ENCODE assay signal across 9 cellular contexts in genomic region chr1:151238467-151238739, GRCh38. TPM values are rescaled to one million over a fixed set of nuclear protein-coding genes. Genes with fewer than 3 reads are reported as not detected.
DNase-seq lines count a peak whose midpoint lies in the region; ATAC-seq and TF ChIP-seq lines count a peak whose summit lies in the region.
"Had no signal": no experiment of that assay in that cellular context is flagged by ENCODE, and none has a peak within 500 bp of the region (broad histone marks: within the 10 kb centered on the region; RNA-seq: fewer than 3 reads in every experiment).

No MANE protein-coding gene starts in this region.

- DNase-seq in HFF-Myc (ENCODE audit: extremely low read depth, low read depth) (peak; percentile 92), adipocyte (ENCODE audit: low read depth) (peak; percentile 76), glomerular visceral epithelial cell (ENCODE audit: extremely low spot score) (peak; percentile 79), superior temporal gyrus (ENCODE audit: extremely low spot score) (peak; percentile 69), Right ventricle myocardium superior (no peak), NCI-H2196 (lab: John Stamatoyannopoulos, UW; ENCODE audit: unreplicated experiment) (no peak)
- DNase-seq: activated naive CD4-positive, alpha-beta T cell treated with anti-CD3 and anti-CD28 coated beads for 36 hours had no signal

- H3K27me3 ChIP-seq in adipocyte (replicated peaks; ENCODE audit: control insufficient read depth, insufficient read depth, low read length): no peaks in the 10 kb centered on the region

- no peaks in the 10 kb centered on the region for H3K9me3 ChIP-seq in adipocyte (ENCODE audit: control insufficient read depth, low read length)

- no peak for TF ChIP-seq CTCF in HFF-Myc (IDR thresholded peaks at IDR 0.05; ENCODE audit: low read depth, low read length, missing control alignments)

- no peak overlapping the region for H3K9ac ChIP-seq in adipocyte (ENCODE audit: low read length)

- peaks cover 99% of the 10 kb centered on the region for H3K36me3 ChIP-seq in adipocyte (ENCODE audit: control insufficient read depth, insufficient read depth, low read length, severe bottlenecking)

- H3K4me3 ChIP-seq in HFF-Myc (replicated peaks; ENCODE audit: low read depth, low read length) (no peak overlapping the region), adipocyte (ENCODE audit: low read length) (no peak overlapping the region)

- intact Hi-C loops in Right ventricle myocardium superior (cut with DNase I): no loop called here

- peaks cover 15% of the 10 kb centered on the region for H3K4me1 ChIP-seq in adipocyte (ENCODE audit: control insufficient read depth, insufficient read depth, low read length)

- ATAC-seq in Right ventricle myocardium superior (ENCODE audit: poor library complexity) (no peak), HG03432 (IDR thresholded peaks at IDR 0.05; ENCODE audit: unreplicated experiment) (no peak)
- ATAC-seq: activated CD4-positive, CD25-positive, alpha-beta regulatory T cell treated with anti-CD3 and anti-CD28 coated beads, Interleukin-2, amount 50 U/mL, for 24 hours had no signal

RNA-seq across cellular contexts. Expression of gene PSMD4, which starts 16.1 kb away (rescaled TPM):
- total RNA-seq in Right ventricle myocardium superior: 138 TPM

RNA-seq across cellular contexts. Expression of gene PIP5K1A, which starts 40.1 kb away (rescaled TPM):
- 33.5 TPM for total RNA-seq in Right ventricle myocardium superior

RNA-seq across cellular contexts. Expression of gene ZNF687, which starts 43.7 kb away (rescaled TPM):
- 12.4 TPM for total RNA-seq in Right ventricle myocardium superior

RNA-seq across cellular contexts. Expression of gene VPS72, which starts 48.4 kb away (rescaled TPM):
- 37.5 TPM for total RNA-seq in Right ventricle myocardium superior

Comparison
In these comparisons a context has a peak if more than half of its experiments do, and no peak if none do; other contexts are left out.
1. DNase-seq: peak in HFF-Myc (single experiment), adipocyte (single experiment), glomerular visceral epithelial cell (single experiment) and superior temporal gyrus (single experiment); none in Right ventricle myocardium superior (single experiment) and NCI-H2196 (single experiment).